Comparison of ENCODE assay signal across 1 cellular context in genomic region chr11:9905562-9905961, GRCh38.
TF ChIP-seq lines count a peak whose summit lies in the region.

No MANE protein-coding gene starts in this region.

TF ChIP-seq in GM23338, 12 proteins besides CTCF, POLR2A, EP300 and RAD21 (continued from another document):
- TF ChIP-seq ZNF462 (CRISPR knock-in tag; IDR thresholded peaks at IDR 0.05) (no peak), NANOG (IDR thresholded peaks at IDR 0.05; ENCODE audit: borderline replicate concordance) (no peak), POLR2AphosphoS5 (IDR thresholded peaks at IDR 0.05; ENCODE audit: low read depth) (no peak), ZNF331 (CRISPR knock-in tag; IDR thresholded peaks at IDR 0.05; ENCODE audit: low read depth) (no peak), CREB1 (CRISPR knock-in tag; IDR thresholded peaks at IDR 0.05; ENCODE audit: low read depth) (no peak), EZH2phosphoT487 (IDR thresholded peaks at IDR 0.05; ENCODE audit: unreplicated experiment) (no peak), JUNB (IDR thresholded peaks at IDR 0.05; ENCODE audit: unreplicated experiment) (no peak)
